In genomic region chr9:121690766-121691165, GRCh38 we compare ENCODE assay signal across 16 cellular contexts. TPM values are rescaled to one million over a fixed set of nuclear protein-coding genes. Genes with fewer than 3 reads are reported as not detected.
"Had no signal": no experiment of that assay in that cellular context is flagged by ENCODE, and none has a peak within 500 bp of the region (broad histone marks: within the 10 kb centered on the region; RNA-seq: fewer than 3 reads in every experiment).

No MANE protein-coding gene starts in this region.

- H3K4me3 ChIP-seq: heart right ventricle, left lung, prostate gland, upper lobe of left lung had no signal

- H3K9me3 ChIP-seq: heart right ventricle, left lung, prostate gland, SK-N-SH, upper lobe of left lung had no signal

- FAIRE-seq: frontal cortex, keratinocyte had no signal

- ATAC-seq: effector memory CD8-positive, alpha-beta T cell; left lung; stimulated activated naive B cell treated with anti-CD40 and anti-IgM and Interleukin-4, amounts not matched to agents 10 μg/mL and 1 μg/mL and 100 μg/mL, for 72 hours had no signal

- H3K27me3 ChIP-seq: heart right ventricle, left lung, upper lobe of left lung had no signal

- DNase-seq: activated CD4-positive, alpha-beta memory T cell treated with anti-CD3 and anti-CD28 coated beads for 36 hours; activated naive CD4-positive, alpha-beta T cell treated with anti-CD3 and anti-CD28 coated beads, Interleukin-2, amount 50 U/mL, for 16 hours; activated T-cell treated with anti-CD3 and anti-CD28 coated beads, Interleukin-2, amount 50 U/mL, for 24 hours; dermis blood vessel endothelial cell; effector memory CD8-positive, alpha-beta T cell; heart right ventricle; left lung; SK-N-SH; stimulated activated CD4-positive, alpha-beta T cell treated with anti-CD3 and anti-CD28 coated beads, Interleukin-2, amount 100 ng/mL, for 48 hours; stimulated activated naive B cell treated with anti-CD40 and anti-IgM and Interleukin-4, amounts not matched to agents 10 μg/mL and 1 μg/mL and 100 μg/mL, for 72 hours; substantia nigra; upper lobe of left lung had no signal

- H3K36me3 ChIP-seq: left lung, prostate gland, upper lobe of left lung had no signal

- H3K27ac ChIP-seq: epithelial cell of prostate, left lung, prostate gland had no signal

- H3K4me1 ChIP-seq: prostate gland had no signal

- H3K4me2 ChIP-seq: SK-N-SH had no signal

- H3K9ac ChIP-seq: SK-N-SH had no signal

RNA-seq across cellular contexts. Expression of gene DAB2IP, which starts 39.3 kb away (rescaled TPM):
- total RNA-seq: activated CD4-positive, alpha-beta memory T cell treated with anti-CD3 and anti-CD28 coated beads for 36 hours had no signal
